15 cellular contexts compared by ENCODE assay signal in genomic region chr3:88807471-88808090, GRCh38.
DNase-seq lines count a peak whose midpoint lies in the region; TF ChIP-seq lines count a peak whose summit lies in the region.
"Had no signal": no experiment of that assay in that cellular context is flagged by ENCODE, and none has a peak within 500 bp of the region (broad histone marks: within the 10 kb centered on the region; RNA-seq: fewer than 3 reads in every experiment).

No MANE protein-coding gene starts in this region.

- H3K4ac ChIP-seq in mesenchymal stem cell (ENCODE audit: low read depth in 1 of 2, low read length in 2 of 2), result no peak overlapping the region

- H3K27me3 Mint-ChIP-seq in glutamatergic neuron (ENCODE audit: unreplicated experiment), result no peaks in the 10 kb centered on the region
- H3K27me3 Mint-ChIP-seq: activated naive CD4-positive, alpha-beta T cell treated with anti-CD3 and anti-CD28 coated beads, Interleukin-2, amount 10 ng/mL, durations not matched to agents 7 days and 5 days; stimulated activated memory B cell treated with anti-CD40 and anti-IgM and Interleukin-4, amounts not matched to agents 10 μg/mL and 1 μg/mL and 100 μg/mL, for 72 hours had no signal

- H3K4me3 ChIP-seq in AG10803 (ENCODE audit: low read length) (no peak overlapping the region), mesenchymal stem cell (ENCODE audit: insufficient read depth in 1 of 2, low read depth in 1 of 2, low read length in 2 of 2) (no peak overlapping the region)
- H3K4me3 ChIP-seq: BLaER1 had no signal

- no peaks in the 10 kb centered on the region for H3K9me3 Mint-ChIP-seq in glutamatergic neuron (ENCODE audit: unreplicated experiment)
- H3K9me3 Mint-ChIP-seq: stimulated activated memory B cell treated with anti-CD40 and anti-IgM and Interleukin-4, amounts not matched to agents 10 μg/mL and 1 μg/mL and 100 μg/mL, for 72 hours had no signal

- H3K18ac ChIP-seq in mesenchymal stem cell (ENCODE audit: low read depth in 1 of 2, low read length in 2 of 2), result no peak overlapping the region

- TF ChIP-seq CTCF in AG10803 (conservative IDR thresholded peaks at IDR 0.05; ENCODE audit: low read length), result no peak
- TF ChIP-seq CTCF in glutamatergic neuron (IDR thresholded peaks at IDR 0.05; ENCODE audit: partially characterized antibody, unreplicated experiment), result no peak

- no peaks in the 10 kb centered on the region for H3K4me1 Mint-ChIP-seq in glutamatergic neuron (ENCODE audit: low read depth, unreplicated experiment)
- H3K4me1 Mint-ChIP-seq: activated naive CD4-positive, alpha-beta T cell treated with anti-CD3 and anti-CD28 coated beads, Interleukin-2, amount 10 ng/mL, durations not matched to agents 7 days and 5 days; stimulated activated memory B cell treated with anti-CD40 and anti-IgM and Interleukin-4, amounts not matched to agents 10 μg/mL and 1 μg/mL and 100 μg/mL, for 72 hours had no signal

- H3K27ac Mint-ChIP-seq in glutamatergic neuron (ENCODE audit: unreplicated experiment), result no peak overlapping the region
- H3K27ac Mint-ChIP-seq: activated naive CD4-positive, alpha-beta T cell treated with anti-CD3 and anti-CD28 coated beads, Interleukin-2, amount 10 ng/mL, durations not matched to agents 7 days and 5 days; stimulated activated memory B cell treated with anti-CD40 and anti-IgM and Interleukin-4, amounts not matched to agents 10 μg/mL and 1 μg/mL and 100 μg/mL, for 72 hours had no signal

- no peak overlapping the region for H3K14ac ChIP-seq in mesenchymal stem cell (ENCODE audit: low read length in 2 of 2)

- no peak overlapping the region for H3K23ac ChIP-seq in mesenchymal stem cell (ENCODE audit: low read length in 2 of 2)

- H3K9ac ChIP-seq in mesenchymal stem cell (ENCODE audit: low read length), result no peak overlapping the region
- H3K9ac ChIP-seq: BLaER1 had no signal

- H3K36me3 ChIP-seq in mesenchymal stem cell (ENCODE audit: control insufficient read depth in 1 of 2, insufficient read depth in 2 of 2, low read depth in 1 of 2, low read length in 2 of 2), result no peaks in the 10 kb centered on the region
- H3K36me3 ChIP-seq: BLaER1 had no signal

- no peaks in the 10 kb centered on the region for H3K36me3 Mint-ChIP-seq in glutamatergic neuron (ENCODE audit: unreplicated experiment)
- H3K36me3 Mint-ChIP-seq: activated naive CD4-positive, alpha-beta T cell treated with anti-CD3 and anti-CD28 coated beads, Interleukin-2, amount 10 ng/mL, durations not matched to agents 7 days and 5 days; stimulated activated memory B cell treated with anti-CD40 and anti-IgM and Interleukin-4, amounts not matched to agents 10 μg/mL and 1 μg/mL and 100 μg/mL, for 72 hours had no signal

- no peaks in the 10 kb centered on the region for H3K79me1 ChIP-seq in mesenchymal stem cell (replicated peaks; ENCODE audit: low read length, poor library complexity, severe bottlenecking)

- no peak overlapping the region for H2BK12ac ChIP-seq in mesenchymal stem cell (ENCODE audit: low read length in 2 of 2)

- no peak overlapping the region for H2BK15ac ChIP-seq in mesenchymal stem cell (ENCODE audit: low read depth, poor library complexity, severe bottlenecking)

- no peak overlapping the region for H2BK5ac ChIP-seq in mesenchymal stem cell (ENCODE audit: low read depth, low read length, poor library complexity, severe bottlenecking)

- H2AK5ac ChIP-seq in mesenchymal stem cell (ENCODE audit: low read length, severe bottlenecking), result no peak overlapping the region

- H3K27me3 ChIP-seq in mesenchymal stem cell (ENCODE audit: control insufficient read depth in 1 of 2, insufficient read depth in 1 of 2, low read length in 2 of 2), result no peaks in the 10 kb centered on the region
- H3K27me3 ChIP-seq: BLaER1 had no signal

- no peak overlapping the region for H2AFZ ChIP-seq in mesenchymal stem cell (ENCODE audit: low read depth, low read length)

- H3K27ac ChIP-seq in epithelial cell of prostate (peak overlapping the region; percentile 93), mesenchymal stem cell (ENCODE audit: low read length, poor library complexity, severe bottlenecking) (peak overlapping the region; percentile 57)
- H3K27ac ChIP-seq: BLaER1 had no signal

- H4K8ac ChIP-seq in mesenchymal stem cell (ENCODE audit: low read length), result no peak overlapping the region

- H3K4me3 Mint-ChIP-seq in glutamatergic neuron (ENCODE audit: unreplicated experiment), result no peak overlapping the region
- H3K4me3 Mint-ChIP-seq: activated naive CD4-positive, alpha-beta T cell treated with anti-CD3 and anti-CD28 coated beads, Interleukin-2, amount 10 ng/mL, durations not matched to agents 7 days and 5 days; stimulated activated memory B cell treated with anti-CD40 and anti-IgM and Interleukin-4, amounts not matched to agents 10 μg/mL and 1 μg/mL and 100 μg/mL, for 72 hours had no signal

- 6% methylated on average over 2 of the region's 3 CpGs for WGBS in mesenchymal stem cell

- no peak overlapping the region for H2BK120ac ChIP-seq in mesenchymal stem cell (ENCODE audit: low read depth, low read length)

- no peak overlapping the region for H3K4me2 ChIP-seq in mesenchymal stem cell (ENCODE audit: low read length, poor library complexity, severe bottlenecking)
- H3K4me2 ChIP-seq: BLaER1 had no signal

- H3K9me3 ChIP-seq in mesenchymal stem cell (ENCODE audit: control insufficient read depth, low read length), result no peaks in the 10 kb centered on the region
- H3K9me3 ChIP-seq: BLaER1 had no signal

- no peak overlapping the region for H4K91ac ChIP-seq in mesenchymal stem cell (ENCODE audit: low read length)

- H3K4me1 ChIP-seq in mesenchymal stem cell (ENCODE audit: control insufficient read depth, insufficient read depth, low read depth, low read length), result peaks cover 1% of the 10 kb centered on the region
- H3K4me1 ChIP-seq: BLaER1 had no signal

- DNase-seq in AG10803 (ENCODE audit: low read depth) (peak; percentile 77), M059J (ENCODE audit: low read depth) (peak; percentile 12), epithelial cell of prostate (ENCODE audit: low read depth, low spot score) (peak; percentile 39), mesenchymal stem cell (peak; percentile 46), activated gamma-delta T cell (lab: John Stamatoyannopoulos, UW) (no peak), NCI-H1930 (lab: John Stamatoyannopoulos, UW) (no peak), glutamatergic neuron (no peak), NCI-H187 (lab: John Stamatoyannopoulos, UW) (no peak)
- DNase-seq: activated naive CD4-positive, alpha-beta T cell treated with anti-CD3 and anti-CD28 coated beads, Interleukin-2, amount 10 ng/mL, durations not matched to agents 7 days and 5 days; dermis blood vessel endothelial cell; hypothalamus; midbrain; stimulated activated CD4-positive, alpha-beta T cell treated with anti-CD3 and anti-CD28 coated beads, Interleukin-4, amount 100 ng/mL, for 1 hour had no signal

Comparison
In these comparisons a context has a peak if more than half of its experiments do, and no peak if none do; other contexts are left out.
1. DNase-seq: peak in AG10803 (single experiment), M059J (single experiment), epithelial cell of prostate (single experiment) and mesenchymal stem cell (single experiment); none in activated gamma-delta T cell (single experiment), NCI-H1930 (0 of 2), glutamatergic neuron (single experiment) and NCI-H187 (0 of 2).